18 cellular contexts compared by ENCODE assay signal in the genomic region with DNA sequence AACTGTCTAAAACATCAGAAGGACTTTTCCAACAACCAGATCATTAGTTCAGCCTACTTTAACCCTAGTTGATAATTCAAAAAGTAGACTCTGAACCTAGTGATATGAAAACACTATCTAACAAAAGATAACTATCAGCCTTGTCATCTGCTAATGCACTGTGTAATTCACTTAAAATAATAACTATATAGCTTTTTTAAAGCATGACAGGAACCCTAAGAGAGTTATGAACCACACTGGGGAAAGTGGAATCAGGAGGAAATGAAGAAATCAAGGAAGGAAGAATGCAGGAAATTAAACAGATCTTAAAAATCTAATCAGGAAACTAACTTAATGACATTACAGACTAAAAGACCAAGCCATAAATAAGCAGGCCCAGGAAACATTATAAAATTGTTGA. TPM values are rescaled to one million over a fixed set of nuclear protein-coding genes. Genes with fewer than 3 reads are reported as not detected.
DNase-seq lines count a peak whose midpoint lies in the region; ATAC-seq, FAIRE-seq and TF ChIP-seq lines count a peak whose summit lies in the region.
"Had no signal": no experiment of that assay in that cellular context is flagged by ENCODE, and none has a peak within 500 bp of the region (broad histone marks: within the 10 kb centered on the region; RNA-seq: fewer than 3 reads in every experiment).

No MANE protein-coding gene starts in this region.

- no peaks in the 10 kb centered on the region for H3K36me3 ChIP-seq in A673 (ENCODE audit: insufficient read depth, low read length, poor library complexity, severe bottlenecking)
- H3K36me3 ChIP-seq in GM23338 (ENCODE audit: insufficient read depth), result no peaks in the 10 kb centered on the region

- H3K27ac ChIP-seq in A673 (ENCODE audit: low read depth, low read length, poor library complexity, severe bottlenecking), result no peak overlapping the region
- no peak overlapping the region for H3K27ac ChIP-seq in GM23338 (ENCODE audit: low read depth)
- H3K27ac ChIP-seq: 22Rv1 had no signal

- intact Hi-C loops in A673 (cut with micrococcal nuclease; ENCODE audit: unreplicated experiment), result no loop called here

- no peak overlapping the region for H2AFZ ChIP-seq in GM23338

- ATAC-seq in GM23338, result no peak
- ATAC-seq in SK-N-SH treated with all-trans-retinoic acid at 6 μM for 48 hours, result peak; percentile 40; the same call in 1 of the 3 replicates
- ATAC-seq: HepG2 had no signal

- peaks cover 4% of the 10 kb centered on the region; the same call in 1 of the 2 replicates for H4K20me1 ChIP-seq in GM23338 (replicated peaks; ENCODE audit: insufficient read depth)

- no TSS peak for BruUV-seq in A673 (replicated peaks; lab: Mats Ljungman, UMichigan)

- H3K79me2 ChIP-seq in GM23338 (replicated peaks; ENCODE audit: insufficient read depth), result peaks cover 89% of the 10 kb centered on the region

- H3K27me3 ChIP-seq in A673 (replicated peaks; ENCODE audit: insufficient read depth, low read depth, low read length, poor library complexity), result peaks cover 11% of the 10 kb centered on the region
- no peaks in the 10 kb centered on the region for H3K27me3 ChIP-seq in GM23338 (ENCODE audit: insufficient read depth)

- H3K27ac Mint-ChIP-seq in GM23338, result peak overlapping the region; percentile 35
- H3K27ac Mint-ChIP-seq: CD4-positive, alpha-beta T cell had no signal

- no peak overlapping the region for H3K4me3 Mint-ChIP-seq in GM23338
- H3K4me3 Mint-ChIP-seq: CD4-positive, alpha-beta T cell had no signal

- H3K9me3 Mint-ChIP-seq in GM23338, result no peaks in the 10 kb centered on the region
- H3K9me3 Mint-ChIP-seq: CD4-positive, alpha-beta T cell had no signal

- no peaks in the 10 kb centered on the region for H3K36me3 Mint-ChIP-seq in GM23338 (ENCODE audit: low read depth)

- no peaks in the 10 kb centered on the region for H3F3A ChIP-seq in GM23338 (replicated peaks; ENCODE audit: low read depth)

- H3K4me1 Mint-ChIP-seq in GM23338, result peaks cover 42% of the 10 kb centered on the region

- POLR2A ChIA-PET in A673 (lab: Charles Lee; ENCODE audit: low non-redundant PET), result no interaction called here

- H3K27me3 Mint-ChIP-seq in GM23338 (ENCODE audit: insufficient read depth, low read depth, poor library complexity), result no peaks in the 10 kb centered on the region

- peak; percentile 71 for DNase-seq in A673 (ENCODE audit: low spot score)
- DNase-seq in GM23338 (ENCODE audit: low spot score), result no peak
- no peak for DNase-seq in activated CD4-positive, alpha-beta T cell treated with anti-CD3 and anti-CD28 coated beads for 1 hour
- DNase-seq in activated effector memory CD4-positive, alpha-beta T cell treated with anti-CD3 and anti-CD28 coated beads, Interleukin-2, amount 50 U/mL, for 16 hours, result no peak
- no peak for DNase-seq in NCI-H2107 (lab: John Stamatoyannopoulos, UW)
- no peak for DNase-seq in stimulated activated CD4-positive, alpha-beta T cell treated with anti-CD3 and anti-CD28 coated beads, Interleukin-2, amount 100 ng/mL, for 48 hours
- DNase-seq: AML-193; C1 segment of cervical spinal cord; Calu3; CD4-positive, alpha-beta T cell; DMS79; HCEC 1CT had no signal

- H3K4me1 ChIP-seq in A673 (ENCODE audit: insufficient read depth, low read length, poor library complexity, severe bottlenecking), result peaks cover 43% of the 10 kb centered on the region
- H3K4me1 ChIP-seq in GM23338 (ENCODE audit: insufficient read depth), result peaks cover 68% of the 10 kb centered on the region

- H3K4me3 ChIP-seq in A673 (ENCODE audit: low read depth, low read length, poor library complexity, severe bottlenecking) (no peak overlapping the region), GM23338 (no peak overlapping the region)

- CTCF ChIA-PET in A673 (lab: Charles Lee), result no interaction called here

- peak; percentile 64 for FAIRE-seq in islet of Langerhans (lab: Jason Lieb, UNC)
- FAIRE-seq: GM12891, HepG2, HTR-8/SVneo had no signal

- H3K9me3 ChIP-seq in A673 (ENCODE audit: low read depth, low read length, poor library complexity, severe bottlenecking), result no peaks in the 10 kb centered on the region

- H3K9me2 ChIP-seq in GM23338 (ENCODE audit: insufficient read depth), result no peaks in the 10 kb centered on the region; the same call in 1 of the 2 replicates

- TF ChIP-seq CTCF in A673 (conservative IDR thresholded peaks at IDR 0.05; ENCODE audit: low read depth, low read length), result no peak
- TF ChIP-seq CTCF in GM23338 (conservative IDR thresholded peaks at IDR 0.05; ENCODE audit: low read depth in 2 of 2), result no peak

- no peak overlapping the region for H3K4me2 ChIP-seq in GM23338

TF ChIP-seq in GM23338, 12 proteins besides CTCF, POLR2A, EP300 and RAD21 (continues in another document):
- TF ChIP-seq STAT1 (IDR thresholded peaks at IDR 0.05; ENCODE audit: unreplicated experiment), result no peak
- TF ChIP-seq EZH2 (IDR thresholded peaks at IDR 0.05; ENCODE audit: low read depth, unreplicated experiment), result no peak
- TF ChIP-seq CREB1 (CRISPR knock-in tag; IDR thresholded peaks at IDR 0.05; ENCODE audit: low read depth), result no peak
- TF ChIP-seq POLR2AphosphoS5 (IDR thresholded peaks at IDR 0.05; ENCODE audit: low read depth), result no peak
- no peak for TF ChIP-seq EZH2phosphoT487 (IDR thresholded peaks at IDR 0.05; ENCODE audit: unreplicated experiment)
- TF ChIP-seq, protein P1, sequence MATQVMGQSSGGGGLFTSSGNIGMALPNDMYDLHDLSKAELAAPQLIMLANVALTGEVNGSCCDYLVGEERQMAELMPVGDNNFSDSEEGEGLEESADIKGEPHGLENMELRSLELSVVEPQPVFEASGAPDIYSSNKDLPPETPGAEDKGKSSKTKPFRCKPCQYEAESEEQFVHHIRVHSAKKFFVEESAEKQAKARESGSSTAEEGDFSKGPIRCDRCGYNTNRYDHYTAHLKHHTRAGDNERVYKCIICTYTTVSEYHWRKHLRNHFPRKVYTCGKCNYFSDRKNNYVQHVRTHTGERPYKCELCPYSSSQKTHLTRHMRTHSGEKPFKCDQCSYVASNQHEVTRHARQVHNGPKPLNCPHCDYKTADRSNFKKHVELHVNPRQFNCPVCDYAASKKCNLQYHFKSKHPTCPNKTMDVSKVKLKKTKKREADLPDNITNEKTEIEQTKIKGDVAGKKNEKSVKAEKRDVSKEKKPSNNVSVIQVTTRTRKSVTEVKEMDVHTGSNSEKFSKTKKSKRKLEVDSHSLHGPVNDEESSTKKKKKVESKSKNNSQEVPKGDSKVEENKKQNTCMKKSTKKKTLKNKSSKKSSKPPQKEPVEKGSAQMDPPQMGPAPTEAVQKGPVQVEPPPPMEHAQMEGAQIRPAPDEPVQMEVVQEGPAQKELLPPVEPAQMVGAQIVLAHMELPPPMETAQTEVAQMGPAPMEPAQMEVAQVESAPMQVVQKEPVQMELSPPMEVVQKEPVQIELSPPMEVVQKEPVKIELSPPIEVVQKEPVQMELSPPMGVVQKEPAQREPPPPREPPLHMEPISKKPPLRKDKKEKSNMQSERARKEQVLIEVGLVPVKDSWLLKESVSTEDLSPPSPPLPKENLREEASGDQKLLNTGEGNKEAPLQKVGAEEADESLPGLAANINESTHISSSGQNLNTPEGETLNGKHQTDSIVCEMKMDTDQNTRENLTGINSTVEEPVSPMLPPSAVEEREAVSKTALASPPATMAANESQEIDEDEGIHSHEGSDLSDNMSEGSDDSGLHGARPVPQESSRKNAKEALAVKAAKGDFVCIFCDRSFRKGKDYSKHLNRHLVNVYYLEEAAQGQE (IDR thresholded peaks at IDR 0.05; ENCODE audit: unreplicated experiment), result no peak
- TF ChIP-seq ZNF331 (CRISPR knock-in tag; IDR thresholded peaks at IDR 0.05; ENCODE audit: low read depth), result no peak
- TF ChIP-seq ZNF114 (CRISPR knock-in tag; IDR thresholded peaks at IDR 0.05), result no peak
- no peak for TF ChIP-seq NANOG (IDR thresholded peaks at IDR 0.05; ENCODE audit: borderline replicate concordance)

TF ChIP-seq in SK-N-SH treated with all-trans-retinoic acid at 6 μM for 48 hours, 23 proteins besides CTCF, POLR2A, EP300 and RAD21 (continues in another document):
- TF ChIP-seq, protein P2, sequence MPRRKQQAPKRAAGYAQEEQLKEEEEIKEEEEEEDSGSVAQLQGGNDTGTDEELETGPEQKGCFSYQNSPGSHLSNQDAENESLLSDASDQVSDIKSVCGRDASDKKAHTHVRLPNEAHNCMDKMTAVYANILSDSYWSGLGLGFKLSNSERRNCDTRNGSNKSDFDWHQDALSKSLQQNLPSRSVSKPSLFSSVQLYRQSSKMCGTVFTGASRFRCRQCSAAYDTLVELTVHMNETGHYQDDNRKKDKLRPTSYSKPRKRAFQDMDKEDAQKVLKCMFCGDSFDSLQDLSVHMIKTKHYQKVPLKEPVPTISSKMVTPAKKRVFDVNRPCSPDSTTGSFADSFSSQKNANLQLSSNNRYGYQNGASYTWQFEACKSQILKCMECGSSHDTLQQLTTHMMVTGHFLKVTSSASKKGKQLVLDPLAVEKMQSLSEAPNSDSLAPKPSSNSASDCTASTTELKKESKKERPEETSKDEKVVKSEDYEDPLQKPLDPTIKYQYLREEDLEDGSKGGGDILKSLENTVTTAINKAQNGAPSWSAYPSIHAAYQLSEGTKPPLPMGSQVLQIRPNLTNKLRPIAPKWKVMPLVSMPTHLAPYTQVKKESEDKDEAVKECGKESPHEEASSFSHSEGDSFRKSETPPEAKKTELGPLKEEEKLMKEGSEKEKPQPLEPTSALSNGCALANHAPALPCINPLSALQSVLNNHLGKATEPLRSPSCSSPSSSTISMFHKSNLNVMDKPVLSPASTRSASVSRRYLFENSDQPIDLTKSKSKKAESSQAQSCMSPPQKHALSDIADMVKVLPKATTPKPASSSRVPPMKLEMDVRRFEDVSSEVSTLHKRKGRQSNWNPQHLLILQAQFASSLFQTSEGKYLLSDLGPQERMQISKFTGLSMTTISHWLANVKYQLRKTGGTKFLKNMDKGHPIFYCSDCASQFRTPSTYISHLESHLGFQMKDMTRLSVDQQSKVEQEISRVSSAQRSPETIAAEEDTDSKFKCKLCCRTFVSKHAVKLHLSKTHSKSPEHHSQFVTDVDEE (CRISPR knock-in tag; IDR thresholded peaks at IDR 0.05), result no peak
- TF ChIP-seq RARB (CRISPR knock-in tag; IDR thresholded peaks at IDR 0.05) (no peak), ZFP3 (CRISPR knock-in tag; IDR thresholded peaks at IDR 0.05) (no peak), PPARA (CRISPR knock-in tag; IDR thresholded peaks at IDR 0.05; ENCODE audit: borderline replicate concordance) (no peak), GLIS3 (CRISPR knock-in tag; IDR thresholded peaks at IDR 0.05) (peak; percentile 38; the same call in 1 of the 2 replicates), ESRRG (CRISPR knock-in tag; IDR thresholded peaks at IDR 0.05) (0 out of 2 replicates have a peak, but pooled peaks have one; percentile 11)

RNA-seq across cellular contexts. Expression of a gene that starts 9.0 kb away (rescaled TPM):
- total RNA-seq in A673 (2021), result 5.7 and 6.0 TPM in 2 replicates
- total RNA-seq in GM23338 (2014; rRNA removed; shearing (Covaris generic)), result 33.8 and 40.4 TPM in 2 replicates
- polyA plus RNA-seq in GM23338 (2016; fragmentation: Nextera tagmentation; extraction: Ambion mirVana), result 14.8 and 15.9 TPM in 2 replicates
